In the genomic region with DNA sequence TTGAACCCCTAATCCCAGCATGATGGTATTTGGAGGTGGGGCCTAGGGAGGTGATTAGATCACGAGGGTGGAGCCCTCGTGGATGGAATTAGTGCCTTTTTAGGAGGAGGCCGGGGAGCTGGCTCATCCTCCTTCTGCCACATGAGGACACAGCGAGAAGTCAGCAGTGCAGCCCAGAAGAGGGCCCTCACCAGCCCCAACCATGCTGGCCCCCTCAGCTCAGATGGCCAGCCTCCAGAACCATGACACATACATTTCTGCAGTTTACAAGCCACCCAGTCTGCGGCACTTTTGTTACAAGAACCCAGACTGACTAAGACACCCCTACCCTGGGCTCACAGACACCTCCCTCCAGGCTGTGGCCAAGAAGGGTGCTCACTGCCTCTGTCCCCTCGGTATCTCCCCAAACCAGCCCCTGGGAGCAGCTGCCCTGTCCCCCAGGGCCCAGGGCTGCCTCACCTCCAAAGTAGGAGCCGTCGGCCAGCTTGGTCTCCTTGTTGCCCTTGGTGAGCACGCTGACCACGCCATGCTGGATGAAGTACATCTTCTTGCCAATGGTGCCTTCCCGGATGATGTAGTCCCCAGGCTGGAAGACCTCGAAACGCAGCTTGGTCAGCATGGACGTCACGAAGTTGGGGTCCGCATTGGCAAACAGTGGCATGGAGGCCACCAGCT, we compare ENCODE assay signal across 31 cellular contexts. TPM values are rescaled to one million over a fixed set of nuclear protein-coding genes. Genes with fewer than 3 reads are reported as not detected.
"Had no signal": no experiment of that assay in that cellular context is flagged by ENCODE, and none has a peak within 500 bp of the region (broad histone marks: within the 10 kb centered on the region; RNA-seq: fewer than 3 reads in every experiment).

No MANE protein-coding gene starts in this region.

- H3K9me3 ChIP-seq: gastroesophageal sphincter, right atrium auricular region, thoracic aorta, vagina had no signal

- H3K27ac ChIP-seq: coronary artery, dorsolateral prefrontal cortex, gastroesophageal sphincter, hepatocyte, parathyroid adenoma, right atrium auricular region, thoracic aorta, vagina, VCaP had no signal

- H2AFZ ChIP-seq: hepatocyte, parathyroid adenoma had no signal

- DNase-seq: activated CD4-positive, alpha-beta memory T cell treated with anti-CD3 and anti-CD28 coated beads, Interleukin-2, amount 10 ng/mL, durations not matched to agents 7 days and 5 days; activated naive CD4-positive, alpha-beta T cell; activated T-cell treated with anti-CD3 and anti-CD28 coated beads, Interleukin-2, amount 50 U/mL, for 4 hours; anterior cingulate cortex; cerebellar nuclear complex; effector memory CD4-positive, alpha-beta T cell; left colon; midbrain; naive thymus-derived CD4-positive, alpha-beta T cell; nucleus accumbens; stimulated activated CD4-positive, alpha-beta T cell treated with anti-CD3 and anti-CD28 coated beads, Interleukin-2, amount 100 ng/mL, for 48 hours; SW 1271; T-helper 9 cell had no signal

- H3K4me1 ChIP-seq: gastroesophageal sphincter, parathyroid adenoma, vagina had no signal

- ATAC-seq: activated CD4-positive, CD25-positive, alpha-beta regulatory T cell treated with anti-CD3 and anti-CD28 coated beads, Interleukin-2, amount 50 U/mL, for 24 hours; activated T-cell treated with anti-CD3 and anti-CD28 coated beads, Interleukin-2, amount 50 U/mL, for 4 hours; gastroesophageal sphincter; left colon; naive thymus-derived CD4-positive, alpha-beta T cell had no signal

- H3K27ac Mint-ChIP-seq: activated CD4-positive, alpha-beta memory T cell treated with anti-CD3 and anti-CD28 coated beads, Interleukin-2, amount 10 ng/mL, durations not matched to agents 7 days and 5 days; activated CD4-positive, alpha-beta T cell treated with anti-CD3 and anti-CD28 coated beads, Interleukin-2, amount 10 ng/mL, durations not matched to agents 24 days and 14 days; activated T-helper 17 cell treated with anti-CD3 and anti-CD28 coated beads, Interleukin-2, amount 50 U/mL, for 72 hours; type B pancreatic cell had no signal

- H3K36me3 Mint-ChIP-seq: activated naive CD4-positive, alpha-beta T cell treated with anti-CD3 and anti-CD28 coated beads, Interleukin-2, amount 50 U/mL, for 72 hours; naive thymus-derived CD4-positive, alpha-beta T cell; type B pancreatic cell had no signal

- H3K9me3 Mint-ChIP-seq: activated CD4-positive, alpha-beta memory T cell treated with anti-CD3 and anti-CD28 coated beads, Interleukin-2, amount 10 ng/mL, durations not matched to agents 7 days and 5 days; activated CD4-positive, alpha-beta T cell treated with anti-CD3 and anti-CD28 coated beads, Interleukin-2, amount 10 ng/mL, durations not matched to agents 24 days and 14 days; activated naive CD4-positive, alpha-beta T cell treated with anti-CD3 and anti-CD28 coated beads, Interleukin-2, amount 50 U/mL, for 72 hours; activated T-cell treated with anti-CD3 and anti-CD28 coated beads, Interleukin-2, amount 50 U/mL, for 4 hours; activated T-helper 17 cell treated with anti-CD3 and anti-CD28 coated beads, Interleukin-2, amount 50 U/mL, for 72 hours; naive thymus-derived CD4-positive, alpha-beta T cell; T-helper 1 cell treated with Interleukin-12 subunit alpha and Interleukin-12 subunit beta and Interleukin-4 antibody, amounts not matched to agents 30 μg/mL and 1 μg/mL, for 36 hours; type B pancreatic cell had no signal

- H3K27me3 ChIP-seq: hepatocyte, right atrium auricular region, vagina had no signal

- H3K4me2 ChIP-seq: hepatocyte had no signal

- H3K4me3 Mint-ChIP-seq: activated CD4-positive, alpha-beta memory T cell treated with anti-CD3 and anti-CD28 coated beads, Interleukin-2, amount 10 ng/mL, durations not matched to agents 7 days and 5 days; activated CD4-positive, alpha-beta T cell treated with anti-CD3 and anti-CD28 coated beads, Interleukin-2, amount 10 ng/mL, durations not matched to agents 24 days and 14 days; activated T-cell treated with anti-CD3 and anti-CD28 coated beads, Interleukin-2, amount 50 U/mL, for 4 hours; activated T-helper 17 cell treated with anti-CD3 and anti-CD28 coated beads, Interleukin-2, amount 50 U/mL, for 72 hours; naive thymus-derived CD4-positive, alpha-beta T cell; T-helper 1 cell treated with Interleukin-12 subunit alpha and Interleukin-12 subunit beta and Interleukin-4 antibody, amounts not matched to agents 30 μg/mL and 1 μg/mL, for 36 hours; type B pancreatic cell had no signal

- H3K9ac ChIP-seq: parathyroid adenoma had no signal

- H3K4me3 ChIP-seq: coronary artery, dorsolateral prefrontal cortex, gastroesophageal sphincter, hepatocyte, right atrium auricular region, thoracic aorta, vagina had no signal

- H3K36me3 ChIP-seq: gastroesophageal sphincter, thoracic aorta, vagina had no signal

RNA-seq across cellular contexts. Expression of a gene that starts 44.1 kb away (rescaled TPM):
- total RNA-seq: activated CD4-positive, alpha-beta memory T cell treated with anti-CD3 and anti-CD28 coated beads, Interleukin-2, amount 10 ng/mL, durations not matched to agents 7 days and 5 days; activated CD4-positive, alpha-beta T cell treated with anti-CD3 and anti-CD28 coated beads, Interleukin-2, amount 10 ng/mL, durations not matched to agents 24 days and 14 days; activated T-cell treated with anti-CD3 and anti-CD28 coated beads, Interleukin-2, amount 50 U/mL, for 4 hours; activated T-helper 17 cell treated with anti-CD3 and anti-CD28 coated beads, Interleukin-2, amount 50 U/mL, for 72 hours; bronchial epithelial cell; pulmonary artery endothelial cell; thoracic aorta had no signal
- polyA plus RNA-seq: keratinocyte; naive thymus-derived CD4-positive, alpha-beta T cell had no signal
